In the genomic region with DNA sequence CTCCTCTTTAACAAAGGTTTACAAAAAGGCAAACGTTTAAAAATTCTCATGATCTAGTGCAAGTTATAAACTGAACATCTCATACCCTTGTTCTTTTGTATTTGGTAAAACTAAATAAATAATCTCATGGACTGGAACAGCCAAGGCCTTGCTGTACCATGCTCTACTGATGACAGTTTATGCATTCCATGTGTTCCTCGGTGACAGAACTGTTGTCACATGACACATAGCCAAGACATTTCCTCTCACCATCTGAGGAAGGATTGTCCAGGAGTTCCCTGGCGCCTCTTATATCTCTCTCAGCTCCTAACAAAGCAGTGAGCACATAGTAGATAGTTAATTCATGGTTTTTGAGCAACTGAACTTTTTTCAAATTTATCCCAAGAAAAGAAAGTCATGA, we compare ENCODE assay signal across 19 cellular contexts. TPM values are rescaled to one million over a fixed set of nuclear protein-coding genes. Genes with fewer than 3 reads are reported as not detected.
"Had no signal": no experiment of that assay in that cellular context is flagged by ENCODE, and none has a peak within 500 bp of the region (broad histone marks: within the 10 kb centered on the region; RNA-seq: fewer than 3 reads in every experiment).

No MANE protein-coding gene starts in this region.

- DNase-seq: activated effector memory CD4-positive, alpha-beta T cell treated with Interleukin-2 at 50 U/mL for 16 hours; activated T-cell treated with anti-CD3 and anti-CD28 coated beads, Interleukin-2, amount 50 U/mL, for 24 hours; amygdala; heart left ventricle; islet precursor cell; naive B cell; posterior cingulate gyrus; thyroid gland; uterus had no signal

- H3K27me3 ChIP-seq: breast epithelium, heart left ventricle, neutrophil, right atrium auricular region, thyroid gland, uterus had no signal

- H3K4me3 ChIP-seq: breast epithelium, heart left ventricle, right atrium auricular region, smooth muscle cell, thyroid gland, uterus had no signal

- H3K27ac ChIP-seq: breast epithelium, heart left ventricle, neutrophil, right atrium auricular region, thyroid gland, uterus had no signal

- FAIRE-seq: endometrium, frontal cortex had no signal

- H3K4me1 ChIP-seq: breast epithelium, heart left ventricle, right atrium auricular region, thyroid gland, uterus had no signal

- H3K4me2 ChIP-seq: smooth muscle cell had no signal

- H3K9me3 ChIP-seq: breast epithelium, heart left ventricle, neutrophil, right atrium auricular region, thyroid gland, uterus had no signal

- H3K36me3 ChIP-seq: breast epithelium, heart left ventricle, neutrophil, right atrium auricular region, thyroid gland, uterus had no signal

- ATAC-seq: activated CD4-positive, CD25-positive, alpha-beta regulatory T cell treated with anti-CD3 and anti-CD28 coated beads, Interleukin-2, amount 50 U/mL, for 24 hours; esophagus mucosa; heart left ventricle had no signal

RNA-seq across cellular contexts. Expression of gene CCDC83, which starts 12.6 kb away (rescaled TPM):
- total RNA-seq: cerebellum, esophagus mucosa, frontal cortex, heart left ventricle, liver, right atrium auricular region, smooth muscle cell, thyroid gland had no signal
- polyA plus RNA-seq: heart left ventricle, liver, smooth muscle cell had no signal
